In genomic region chr6:44003345-44004061, GRCh38 we compare ENCODE assay signal across 2 cellular contexts.
TF ChIP-seq lines count a peak whose summit lies in the region.

No MANE protein-coding gene starts in this region.

TF ChIP-seq in A549, 52 proteins besides CTCF, POLR2A, EP300 and RAD21 (continued from another document):
- no peak for TF ChIP-seq HMGXB4 (CRISPR knock-in tag; IDR thresholded peaks at IDR 0.05; ENCODE audit: borderline replicate concordance)
- no peak for TF ChIP-seq ATOH8 (CRISPR knock-in tag; IDR thresholded peaks at IDR 0.05; ENCODE audit: low read depth)
- TF ChIP-seq HES2 (IDR thresholded peaks at IDR 0.05) = no peak
- TF ChIP-seq PHF8 (IDR thresholded peaks at IDR 0.05; ENCODE audit: borderline replicate concordance, low read depth) = no peak
- TF ChIP-seq NR3C1 (IDR thresholded peaks at IDR 0.05) = no peak
- TF ChIP-seq HEYL (CRISPR knock-in tag; IDR thresholded peaks at IDR 0.05) = no peak
- TF ChIP-seq HDAC2 (IDR thresholded peaks at IDR 0.05) = no peak
- no peak for TF ChIP-seq HOXA7 (CRISPR knock-in tag; IDR thresholded peaks at IDR 0.05)
- TF ChIP-seq CBX8 (IDR thresholded peaks at IDR 0.05) = no peak
- no peak for TF ChIP-seq FOSB (CRISPR knock-in tag; IDR thresholded peaks at IDR 0.05)
- no peak for TF ChIP-seq EHMT2 (IDR thresholded peaks at IDR 0.05; ENCODE audit: low read depth)
- no peak for TF ChIP-seq SMC3 (IDR thresholded peaks at IDR 0.05)

TF ChIP-seq in SK-N-SH, 30 proteins besides CTCF, POLR2A, EP300 and RAD21 (continued from another document):
- TF ChIP-seq REST (IDR thresholded peaks at IDR 0.05; ENCODE audit: low read depth, low read length) (no peak), USF1 (IDR thresholded peaks at IDR 0.05; ENCODE audit: borderline replicate concordance, low read depth) (no peak), EZH2phosphoT487 (IDR thresholded peaks at IDR 0.05; ENCODE audit: borderline replicate concordance, low read depth) (no peak), MAX (IDR thresholded peaks at IDR 0.05; ENCODE audit: low read depth) (no peak), RCOR1 (IDR thresholded peaks at IDR 0.05; ENCODE audit: low read length) (no peak)
TF ChIP-seq in SK-N-SH: peak in this region for 0.
